In genomic region chr4:74522251-74522991, GRCh38 we compare ENCODE assay signal across 3 cellular contexts.
TF ChIP-seq lines count a peak whose summit lies in the region.

No MANE protein-coding gene starts in this region.

TF ChIP-seq in IMR-90, 13 proteins besides CTCF, POLR2A, EP300 and RAD21:
- 0 out of 2 replicates have a peak, but pooled peaks have one; percentile 13 for TF ChIP-seq MAFK (IDR thresholded peaks at IDR 0.05; ENCODE audit: low read depth, low read length)
- TF ChIP-seq FOS (IDR thresholded peaks at IDR 0.05; ENCODE audit: low read depth, low read length) = no peak
- no peak for TF ChIP-seq BHLHE40 (IDR thresholded peaks at IDR 0.05; ENCODE audit: low read depth, low read length)

TF ChIP-seq in K562, 482 proteins besides CTCF, POLR2A, EP300 and RAD21 (continued from another document):
- TF ChIP-seq NONO (IDR thresholded peaks at IDR 0.05; ENCODE audit: low read depth in 2 of 2, low read length in 1 of 2) (no peak), BACH1 (tag; IDR thresholded peaks at IDR 0.05) (no peak), ELF2 (CRISPR knock-in tag; IDR thresholded peaks at IDR 0.05) (no peak)
TF ChIP-seq in K562: peak in this region for 0.

TF ChIP-seq in HepG2, 621 proteins besides CTCF, POLR2A, EP300 and RAD21:
- TF ChIP-seq ZMAT5 (CRISPR knock-in tag; IDR thresholded peaks at IDR 0.05; ENCODE audit: borderline replicate concordance, low read depth) = no peak
- TF ChIP-seq ZBTB37 (CRISPR knock-in tag; IDR thresholded peaks at IDR 0.05) = no peak
- no peak for TF ChIP-seq ZBTB40 (IDR thresholded peaks at IDR 0.05)
- no peak for TF ChIP-seq ZBTB40 (CRISPR knock-in tag; IDR thresholded peaks at IDR 0.05)
